1 cellular context compared by ENCODE assay signal in the genomic region with DNA sequence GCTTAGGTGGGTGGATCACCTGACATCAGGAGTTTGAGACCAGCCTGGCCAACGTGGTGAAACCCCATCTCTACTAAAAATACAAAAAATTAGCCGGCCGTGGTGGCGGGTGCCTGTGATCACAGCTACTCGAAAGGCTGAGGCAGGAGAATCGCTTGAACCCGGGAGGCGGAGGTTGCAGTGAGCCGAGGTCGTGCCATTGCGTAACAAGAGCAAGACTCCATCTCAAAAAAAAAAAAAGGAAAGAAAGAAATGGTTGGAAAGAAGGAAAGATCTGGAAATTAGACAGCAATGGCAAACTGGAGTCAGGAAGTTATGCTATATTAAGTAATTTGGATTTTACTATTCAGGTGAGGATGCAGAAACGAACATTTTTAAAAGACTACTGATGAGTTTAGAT. TPM values are rescaled to one million over a fixed set of nuclear protein-coding genes. Genes with fewer than 3 reads are reported as not detected.
"Had no signal": no experiment of that assay in that cellular context is flagged by ENCODE, and none has a peak within 500 bp of the region (broad histone marks: within the 10 kb centered on the region; RNA-seq: fewer than 3 reads in every experiment).

No MANE protein-coding gene starts in this region.

RNA-seq across cellular contexts. Expression of a gene that starts 31.1 kb away (rescaled TPM):
- total RNA-seq: dermis blood vessel endothelial cell had no signal
